Comparison of ENCODE assay signal across 8 cellular contexts in genomic region chrX:19904778-19905367, GRCh38. TPM values are rescaled to one million over a fixed set of nuclear protein-coding genes. Genes with fewer than 3 reads are reported as not detected.
DNase-seq lines count a peak whose midpoint lies in the region; ATAC-seq lines count a peak whose summit lies in the region.

No MANE protein-coding gene starts in this region.

- H3K36me3 Mint-ChIP-seq in memory B cell = no peaks in the 10 kb centered on the region

- no peak overlapping the region for H3K4me3 Mint-ChIP-seq in memory B cell

- peak; percentile 71 for DNase-seq in NCI-H82 (lab: John Stamatoyannopoulos, UW)
- DNase-seq in NCI-H82 treated with DMSO at 0.1 percent for 48 hours (lab: John Stamatoyannopoulos, UW; ENCODE audit: unreplicated experiment) = no peak
- DNase-seq in Kasumi-1 (lab: John Stamatoyannopoulos, UW) = peak; percentile 58 to 65
- DNase-seq in RPMI8226 = peak; percentile 66
- peak; percentile 56 for DNase-seq in dermis blood vessel endothelial cell
- DNase-seq in memory B cell (ENCODE audit: low spot score in 2 of 2) = no peak
- no peak for DNase-seq in OCI-M2 (lab: John Stamatoyannopoulos, UW; ENCODE audit: unreplicated experiment)

- no peak overlapping the region for H3K27ac Mint-ChIP-seq in memory B cell

- peaks cover 11% of the 10 kb centered on the region for H3K4me1 Mint-ChIP-seq in memory B cell

- H3K27me3 Mint-ChIP-seq in memory B cell = no peaks in the 10 kb centered on the region

- ATAC-seq in GM19452 (IDR thresholded peaks at IDR 0.05; ENCODE audit: unreplicated experiment) (peak; percentile 69), memory B cell (ENCODE audit: low read depth) (peak; percentile 79)

- H3K9me3 Mint-ChIP-seq in memory B cell = no peaks in the 10 kb centered on the region

RNA-seq across cellular contexts. Expression of gene SH3KBP1, which starts 17.5 kb away (rescaled TPM):
- 9.2 and 22.3 TPM in 2 replicates for total RNA-seq in dermis blood vessel endothelial cell

Comparison
In these comparisons a context has a peak if more than half of its experiments do, and no peak if none do; other contexts are left out.
1. DNase-seq: peak in NCI-H82 (single experiment), Kasumi-1 (2 of 2), RPMI8226 (single experiment) and dermis blood vessel endothelial cell (single experiment); none in NCI-H82 treated with DMSO at 0.1 percent for 48 hours (single experiment), memory B cell (0 of 2) and OCI-M2 (single experiment).